In genomic region chr2:113217455-113218282, GRCh38 we compare ENCODE assay signal across 8 cellular contexts. TPM values are rescaled to one million over a fixed set of nuclear protein-coding genes. Genes with fewer than 3 reads are reported as not detected.
DNase-seq lines count a peak whose midpoint lies in the region; ATAC-seq and TF ChIP-seq lines count a peak whose summit lies in the region.
"Had no signal": no experiment of that assay in that cellular context is flagged by ENCODE, and none has a peak within 500 bp of the region (broad histone marks: within the 10 kb centered on the region; RNA-seq: fewer than 3 reads in every experiment).

No MANE protein-coding gene starts in this region.

- H3K9me2 ChIP-seq in Karpas-422 (replicated peaks; ENCODE audit: insufficient read depth, low read length) = no peaks in the 10 kb centered on the region

- TF ChIP-seq CTCF in choroid plexus epithelial cell (conservative IDR thresholded peaks at IDR 0.05; ENCODE audit: low read depth, low read length) (no peak), tibial nerve (IDR thresholded peaks at IDR 0.05) (no peak)

- H3K36me3 ChIP-seq in tibial nerve = no peaks in the 10 kb centered on the region
- H3K36me3 ChIP-seq in Karpas-422 (ENCODE audit: insufficient read depth, low read length) = no peaks in the 10 kb centered on the region

- TF ChIP-seq EP300 in tibial nerve (IDR thresholded peaks at IDR 0.05) = no peak

- no peak overlapping the region for H2AFZ ChIP-seq in Karpas-422 (ENCODE audit: low read length)

- H3K4me3 ChIP-seq in choroid plexus epithelial cell (ENCODE audit: low read depth, low read length) = no peak overlapping the region
- H3K4me3 ChIP-seq in tibial nerve = no peak overlapping the region
- H3K4me3 ChIP-seq in Karpas-422 (ENCODE audit: low read length) = no peak overlapping the region

- DNase-seq in M059J (ENCODE audit: low read depth) = peak; percentile 96
- peak; percentile 48 for DNase-seq in choroid plexus epithelial cell (ENCODE audit: low read depth)
- DNase-seq in lung microvascular endothelial cell (ENCODE audit: low read depth in 2 of 2) = peak; percentile 52 to 59
- DNase-seq in tibial nerve (ENCODE audit: low spot score in 2 of 2) = no peak
- DNase-seq in NCI-H1417 (lab: John Stamatoyannopoulos, UW) = no peak
- no peak for DNase-seq in Karpas-422
- DNase-seq: NCI-H774 had no signal

- H3K9me3 ChIP-seq in tibial nerve (no peaks in the 10 kb centered on the region), Karpas-422 (ENCODE audit: low read length) (no peaks in the 10 kb centered on the region)

- TF ChIP-seq POLR2A in tibial nerve (IDR thresholded peaks at IDR 0.05) = no peak

- ATAC-seq in GM21576 (IDR thresholded peaks at IDR 0.05; ENCODE audit: unreplicated experiment) = no peak

- H3K4me1 ChIP-seq in tibial nerve = peaks cover 0 to 68% (median 40%) of the 10 kb centered on the region in 4 donors
- peaks cover 4% of the 10 kb centered on the region for H3K4me1 ChIP-seq in Karpas-422 (ENCODE audit: low read length)

- no peaks in the 10 kb centered on the region for H3K79me2 ChIP-seq in Karpas-422 (ENCODE audit: low read length)

- peak overlapping the region; percentile 39 to 95 (median 83) for H3K27ac ChIP-seq in tibial nerve
- no peak overlapping the region for H3K27ac ChIP-seq in Karpas-422 (ENCODE audit: low read length)

- no peak overlapping the region for H3K9ac ChIP-seq in Karpas-422 (ENCODE audit: low read length)

- H3K4me2 ChIP-seq in Karpas-422 (ENCODE audit: low read depth, low read length, poor library complexity, severe bottlenecking) = no peak overlapping the region

- H3K27me3 ChIP-seq in tibial nerve (no peaks in the 10 kb centered on the region), Karpas-422 (ENCODE audit: low read length) (no peaks in the 10 kb centered on the region)

- no peaks in the 10 kb centered on the region for H4K20me1 ChIP-seq in Karpas-422 (ENCODE audit: insufficient read depth, low read depth, low read length)

- 66 to 70% methylated on average over 14 to 15 of the region's 15 CpGs for WGBS in tibial nerve, 2 donors

RNA-seq across cellular contexts. Expression of gene PSD4, which starts 43.9 kb away (rescaled TPM):
- total RNA-seq in M059J (2014; rRNA removed; shearing (Covaris generic)) = 6.4 and 14.7 TPM in 2 replicates
- 0.44 and 1.2 TPM in 2 replicates for total RNA-seq in lung microvascular endothelial cell
- 10 to 100 TPM in 3 of 4 donors, 1 to 10 TPM in 1; 8.7 to 20.7 (median 11.3) TPM for total RNA-seq in tibial nerve
- 43.3 and 85.3 TPM in 2 replicates for total RNA-seq in Karpas-422 (2014; rRNA removed; shearing (Covaris generic); ENCODE audit: low replicate concordance)

Comparison
In these comparisons a context has a peak if more than half of its experiments do, and no peak if none do; other contexts are left out.
1. DNase-seq: peak in M059J (single experiment), choroid plexus epithelial cell (single experiment) and lung microvascular endothelial cell (2 of 2); none in tibial nerve (0 of 2), NCI-H1417 (0 of 3) and Karpas-422 (single experiment).